Comparison of ENCODE assay signal across 26 cellular contexts in the genomic region with DNA sequence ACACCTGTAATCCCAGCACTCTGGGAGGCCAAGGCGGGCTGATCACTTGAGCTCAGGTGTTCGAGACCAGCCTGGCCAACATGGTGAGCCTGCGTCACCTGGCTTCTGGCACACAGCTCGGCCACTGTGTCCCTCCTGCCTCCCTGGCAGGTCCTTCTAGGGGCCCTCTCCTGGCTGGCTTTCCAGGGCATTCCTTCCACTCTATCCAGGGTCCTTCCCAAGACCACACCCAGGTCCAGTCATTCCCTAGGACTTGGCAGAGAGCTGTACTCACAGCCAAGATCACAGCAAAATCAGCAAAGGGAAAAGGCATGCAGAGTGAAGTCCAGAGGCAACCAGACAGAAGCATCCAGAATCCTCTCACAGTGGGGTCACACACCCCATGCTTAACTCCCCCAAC. TPM values are rescaled to one million over a fixed set of nuclear protein-coding genes. Genes with fewer than 3 reads are reported as not detected.
DNase-seq lines count a peak whose midpoint lies in the region; FAIRE-seq and TF ChIP-seq lines count a peak whose summit lies in the region.
"Had no signal": no experiment of that assay in that cellular context is flagged by ENCODE, and none has a peak within 500 bp of the region (broad histone marks: within the 10 kb centered on the region; RNA-seq: fewer than 3 reads in every experiment).

No MANE protein-coding gene starts in this region.

- TF ChIP-seq POLR2A in H54 (IDR thresholded peaks at IDR 0.05; ENCODE audit: low read depth, low read length): no peak

- H3K27ac Mint-ChIP-seq in HFFc6: no peak overlapping the region
- H3K27ac Mint-ChIP-seq: CD8-positive, alpha-beta T cell had no signal

- H3K36me3 Mint-ChIP-seq in HFFc6 (ENCODE audit: low read depth): peaks cover 63% of the 10 kb centered on the region

- H3K4me3 ChIP-seq in fibroblast of mammary gland (ENCODE audit: control insufficient read depth, low read depth, low read length): no peak overlapping the region
- H3K4me3 ChIP-seq: esophagus squamous epithelium, HAP-1, testis had no signal

- peak; percentile 16 for DNase-seq in AG08395 (ENCODE audit: low spot score)
- peak; percentile 32 for DNase-seq in H54 (ENCODE audit: insufficient read length, low spot score)
- peak; percentile 13 for DNase-seq in fibroblast of mammary gland (ENCODE audit: low read depth)
- no peak for DNase-seq in stimulated activated CD4-positive, alpha-beta T cell treated with anti-CD3 and anti-CD28 coated beads, Interleukin-4, amount 100 ng/mL, for 4 hours
- no peak for DNase-seq in NCI-H1048 (lab: John Stamatoyannopoulos, UW)
- DNase-seq in HFFc6: no peak
- DNase-seq: activated CD4-positive, alpha-beta T cell treated with anti-CD3 and anti-CD28 coated beads for 4 hours; activated naive CD4-positive, alpha-beta T cell treated with Interleukin-2 at 50 U/mL for 16 hours; CD8-positive, alpha-beta T cell; cerebellar nuclear complex; DND-41; effector memory CD8-positive, alpha-beta T cell; esophagus squamous epithelium; left ventricle myocardium superior; NCI-H1417; NCI-H2107; NCI-H524 treated with DMSO at 0.1 percent for 48 hours; right cardiac atrium; Right ventricle myocardium superior; stimulated activated CD4-positive, alpha-beta T cell treated with anti-CD3 and anti-CD28 coated beads, Interleukin-15, amount 100 ng/mL, for 24 hours; SW 1271; testis had no signal

- no peaks in the 10 kb centered on the region; the same call in 1 of the 2 replicates for H3K27me3 Mint-ChIP-seq in HFFc6 (ENCODE audit: insufficient read depth)
- H3K27me3 Mint-ChIP-seq: effector memory CD8-positive, alpha-beta T cell had no signal

- H3K4me1 Mint-ChIP-seq in HFFc6 (ENCODE audit: low read depth): no peaks in the 10 kb centered on the region

- FAIRE-seq in H54 (lab: Jason Lieb, UNC): no peak
- FAIRE-seq: astrocyte, TTC549 had no signal

- TF ChIP-seq CTCF in fibroblast of mammary gland (conservative IDR thresholded peaks at IDR 0.05; ENCODE audit: control insufficient read depth, insufficient read depth, low read depth, low read length): no peak
- no peak for TF ChIP-seq CTCF in HFFc6 (IDR thresholded peaks at IDR 0.05)

- no peak overlapping the region for H3K4me3 Mint-ChIP-seq in HFFc6
- H3K4me3 Mint-ChIP-seq: CD8-positive, alpha-beta T cell; effector memory CD8-positive, alpha-beta T cell had no signal

- H3K9me3 Mint-ChIP-seq in HFFc6: no peaks in the 10 kb centered on the region
- H3K9me3 Mint-ChIP-seq: effector memory CD8-positive, alpha-beta T cell had no signal

RNA-seq across cellular contexts. Expression of gene HSH2D, which starts 9.7 kb away (rescaled TPM):
- total RNA-seq in HFFc6 (2021; fragmentation: NEBNext Ultra II Directional; extraction: Animal tissue kit (Norgen Biotek cat#: 25700)): not detected
- total RNA-seq: astrocyte, osteocyte had no signal

RNA-seq across cellular contexts. Expression of gene RAB8A, which starts 22.1 kb away (rescaled TPM):
- total RNA-seq in HFFc6 (2021; fragmentation: NEBNext Ultra II Directional; extraction: Animal tissue kit (Norgen Biotek cat#: 25700)): 100 to 1,000 TPM in 3 of 6 experiments, 10 to 100 TPM in 3; 93.5 to 103 (median 100) TPM

RNA-seq across cellular contexts. Expression of gene CIB3, which starts 39.5 kb away (rescaled TPM):
- total RNA-seq in HFFc6 (2021; fragmentation: NEBNext Ultra II Directional; extraction: Animal tissue kit (Norgen Biotek cat#: 25700)): not detected
- total RNA-seq: astrocyte; CD8-positive, alpha-beta T cell; esophagus squamous epithelium; left ventricle myocardium superior; osteocyte; right cardiac atrium; Right ventricle myocardium superior; testis had no signal

RNA-seq across cellular contexts. Expression of gene FAM32A, which starts 51.4 kb away (rescaled TPM):
- 10 to 100 TPM; 77.0 to 81.3 (median 79.6) TPM for total RNA-seq in HFFc6 (2021; fragmentation: NEBNext Ultra II Directional; extraction: Animal tissue kit (Norgen Biotek cat#: 25700))

RNA-seq across cellular contexts. Expression of gene TPM4, which starts 57.5 kb away (rescaled TPM):
- total RNA-seq in HFFc6 (2021; fragmentation: NEBNext Ultra II Directional; extraction: Animal tissue kit (Norgen Biotek cat#: 25700)): 1,000 to 10,000 TPM in 4 of 6 experiments, 100 to 1,000 TPM in 2; 973 to 1,332 (median 1,247) TPM

Comparison
In these comparisons a context has a peak if more than half of its experiments do, and no peak if none do; other contexts are left out.
1. DNase-seq: peak in AG08395 (single experiment), H54 (single experiment) and fibroblast of mammary gland (single experiment); none in stimulated activated CD4-positive, alpha-beta T cell treated with anti-CD3 and anti-CD28 coated beads, Interleukin-4, amount 100 ng/mL, for 4 hours (0 of 2), NCI-H1048 (single experiment) and HFFc6 (single experiment).